24 cellular contexts compared by ENCODE assay signal in the genomic region with DNA sequence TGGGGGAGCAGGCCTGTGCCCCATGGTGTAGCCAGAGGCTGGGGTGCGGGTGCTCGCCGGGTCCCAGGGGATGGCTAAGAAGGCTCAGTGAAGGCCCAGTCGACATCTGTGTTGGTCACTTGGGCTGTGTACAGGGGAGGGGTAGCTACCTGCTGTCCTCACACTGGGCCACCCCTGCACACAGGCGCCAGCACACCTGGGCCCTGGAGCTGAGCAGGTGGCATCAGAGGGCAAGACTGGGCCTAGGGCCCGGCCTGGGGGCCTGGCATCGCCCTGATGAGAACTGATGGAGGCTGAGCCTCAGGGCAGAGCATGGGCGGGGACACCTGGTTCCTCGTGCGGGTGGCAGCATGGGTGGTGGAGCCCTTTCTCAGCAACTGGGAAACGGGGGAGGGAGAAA. TPM values are rescaled to one million over a fixed set of nuclear protein-coding genes. Genes with fewer than 3 reads are reported as not detected.
"Had no signal": no experiment of that assay in that cellular context is flagged by ENCODE, and none has a peak within 500 bp of the region (broad histone marks: within the 10 kb centered on the region; RNA-seq: fewer than 3 reads in every experiment).

No MANE protein-coding gene starts in this region.

- H3K36me3 ChIP-seq: ascending aorta, Peyer's patch had no signal

- ATAC-seq: activated CD8-positive, alpha-beta memory T cell treated with anti-CD3 and anti-CD28 coated beads, Interleukin-2, amount 10 ng/mL, durations not matched to agents 7 days and 5 days; activated naive CD8-positive, alpha-beta T cell treated with anti-CD3 and anti-CD28 coated beads, Interleukin-2, amount 50 U/mL, for 24 hours had no signal

- H3K4me3 ChIP-seq: ascending aorta, Peyer's patch had no signal

- H3K4me1 ChIP-seq: ascending aorta, Peyer's patch had no signal

- DNase-seq: activated B cell treated with CpG ODN at 0.5 μM for 24 hours; activated CD4-positive, alpha-beta T cell treated with anti-CD3 and anti-CD28 coated beads for 1 hour; activated CD4-positive, alpha-beta T cell treated with anti-CD3 and anti-CD28 coated beads, Interleukin-2, amount 10 ng/mL, durations not matched to agents 24 days and 14 days; activated CD4-positive, alpha-beta T cell treated with anti-CD3 and anti-CD28 coated beads, Interleukin-2, amount 50 U/mL, for 48 hours; activated CD8-positive, alpha-beta memory T cell treated with anti-CD3 and anti-CD28 coated beads, Interleukin-2, amount 10 ng/mL, durations not matched to agents 7 days and 5 days; activated effector memory CD4-positive, alpha-beta T cell treated with Interleukin-2 at 50 U/mL for 16 hours; activated naive CD4-positive, alpha-beta T cell; activated naive CD8-positive, alpha-beta T cell treated with anti-CD3 and anti-CD28 coated beads, Interleukin-2, amount 50 U/mL, for 24 hours; activated T-cell treated with anti-CD3 and anti-CD28 coated beads, Interleukin-2, amount 50 U/mL, for 24 hours; amniotic stem cell; Kasumi-1; NCI-H1105 treated with DMSO at 0.1 percent for 48 hours; NCI-H1436 treated with DMSO at 0.1 percent for 48 hours; NCI-H187; NCI-H2081 treated with DMSO at 0.1 percent for 48 hours; NCI-H446; NCI-H524; Peyer's patch; SHP77 treated with DMSO at 0.1 percent for 48 hours; T-helper 2 cell; T1000 had no signal

- H3K27me3 ChIP-seq: ascending aorta, Peyer's patch had no signal

- H3K27ac ChIP-seq: ascending aorta, Peyer's patch had no signal

- H3K9me3 ChIP-seq: ascending aorta, Peyer's patch had no signal

RNA-seq across cellular contexts. Expression of gene CTRB2, which starts 0.9 kb away (rescaled TPM):
- total RNA-seq: activated B cell treated with CpG ODN at 0.5 μM for 24 hours; activated CD4-positive, alpha-beta T cell treated with anti-CD3 and anti-CD28 coated beads, Interleukin-2, amount 10 ng/mL, durations not matched to agents 24 days and 14 days; activated CD8-positive, alpha-beta memory T cell treated with anti-CD3 and anti-CD28 coated beads, Interleukin-2, amount 10 ng/mL, durations not matched to agents 7 days and 5 days; activated T-helper 1 cell treated with anti-CD3 and anti-CD28 coated beads, Interleukin-12 subunit alpha, Interleukin-12 subunit beta, Interleukin-2, Interleukin-4 antibody, amounts not matched to agents 30 ng/mL and 10 ng/mL and 1 ng/mL, durations not matched to agents 14 hours and 24 hours and 36 hours; ascending aorta; Peyer's patch; SK-MEL-5 had no signal

RNA-seq across cellular contexts. Expression of gene CTRB1, which starts 11.0 kb away (rescaled TPM):
- total RNA-seq: activated B cell treated with CpG ODN at 0.5 μM for 24 hours; activated CD4-positive, alpha-beta T cell treated with anti-CD3 and anti-CD28 coated beads, Interleukin-2, amount 10 ng/mL, durations not matched to agents 24 days and 14 days; activated CD8-positive, alpha-beta memory T cell treated with anti-CD3 and anti-CD28 coated beads, Interleukin-2, amount 10 ng/mL, durations not matched to agents 7 days and 5 days; activated T-helper 1 cell treated with anti-CD3 and anti-CD28 coated beads, Interleukin-12 subunit alpha, Interleukin-12 subunit beta, Interleukin-2, Interleukin-4 antibody, amounts not matched to agents 30 ng/mL and 10 ng/mL and 1 ng/mL, durations not matched to agents 14 hours and 24 hours and 36 hours; ascending aorta; Peyer's patch; SK-MEL-5 had no signal

RNA-seq across cellular contexts. Expression of gene BCAR1, which starts 43.6 kb away (rescaled TPM):
- total RNA-seq: activated B cell treated with CpG ODN at 0.5 μM for 24 hours had no signal
